8 cellular contexts compared by ENCODE assay signal in genomic region chr12:15856097-15856982, GRCh38. TPM values are rescaled to one million over a fixed set of nuclear protein-coding genes. Genes with fewer than 3 reads are reported as not detected.
DNase-seq lines count a peak whose midpoint lies in the region; ATAC-seq and TF ChIP-seq lines count a peak whose summit lies in the region.

No MANE protein-coding gene starts in this region.

- no peak overlapping the region for H3K4me3 ChIP-seq in HFF-Myc (replicated peaks; ENCODE audit: low read depth, low read length)

- H3K36me3 Mint-ChIP-seq in glutamatergic neuron (ENCODE audit: unreplicated experiment): no peaks in the 10 kb centered on the region

- H3K4me3 Mint-ChIP-seq in glutamatergic neuron (ENCODE audit: unreplicated experiment): no peak overlapping the region

- H3K9me3 Mint-ChIP-seq in glutamatergic neuron (ENCODE audit: unreplicated experiment): peaks cover 3% of the 10 kb centered on the region

- no peak overlapping the region for H3K27ac Mint-ChIP-seq in glutamatergic neuron (ENCODE audit: unreplicated experiment)

- no peaks in the 10 kb centered on the region for H3K27me3 Mint-ChIP-seq in glutamatergic neuron (ENCODE audit: unreplicated experiment)

- peak; percentile 60 for TF ChIP-seq CTCF in HFF-Myc (IDR thresholded peaks at IDR 0.05; ENCODE audit: low read depth, low read length, missing control alignments)
- peak; percentile 75 for TF ChIP-seq CTCF in glutamatergic neuron (IDR thresholded peaks at IDR 0.05; ENCODE audit: partially characterized antibody, unreplicated experiment)

- ATAC-seq in GM21423 (IDR thresholded peaks at IDR 0.05; ENCODE audit: unreplicated experiment): no peak

- H3K4me1 Mint-ChIP-seq in glutamatergic neuron (ENCODE audit: low read depth, unreplicated experiment): no peaks in the 10 kb centered on the region

- DNase-seq in NCI-H2171 treated with DMSO at 0.1 percent for 48 hours (lab: John Stamatoyannopoulos, UW): peak; percentile 17
- DNase-seq in NCI-H2171 (lab: John Stamatoyannopoulos, UW): no peak
- peak; percentile 58 for DNase-seq in HFF-Myc (ENCODE audit: extremely low read depth, low read depth)
- DNase-seq in NCI-H748 (lab: John Stamatoyannopoulos, UW; ENCODE audit: unreplicated experiment): peak; percentile 53
- peak; percentile 22 for DNase-seq in activated gamma-delta T cell treated with anti-CD3 and anti-CD28 coated beads, Interleukin-2, amount 50 U/mL, for 16 hours (ENCODE audit: low read depth)
- no peak for DNase-seq in glutamatergic neuron
- peak; percentile 75 for DNase-seq in renal cortical epithelial cell (ENCODE audit: low read depth)

RNA-seq across cellular contexts. Expression of gene STRAP, which starts 25.8 kb away (rescaled TPM):
- total RNA-seq in glutamatergic neuron (ENCODE audit: unreplicated experiment): 159 TPM
- 105 and 126 TPM in 2 replicates for total RNA-seq in renal cortical epithelial cell

RNA-seq across cellular contexts. Expression of gene DERA, which starts 54.8 kb away (rescaled TPM):
- total RNA-seq in glutamatergic neuron (ENCODE audit: unreplicated experiment) (55.6 TPM), renal cortical epithelial cell (102 and 236 TPM in 2 replicates)

Comparison
In these comparisons a context has a peak if more than half of its experiments do, and no peak if none do; other contexts are left out.
1. DNase-seq: peak in NCI-H2171 treated with DMSO at 0.1 percent for 48 hours (single experiment), HFF-Myc (single experiment), NCI-H748 (single experiment), activated gamma-delta T cell treated with anti-CD3 and anti-CD28 coated beads, Interleukin-2, amount 50 U/mL, for 16 hours (single experiment) and renal cortical epithelial cell (single experiment); none in NCI-H2171 (single experiment) and glutamatergic neuron (single experiment).